ENCODE assay signal across 1 cellular context in genomic region chr4:5956285-5957021, GRCh38.
TF ChIP-seq lines count a peak whose summit lies in the region.

No MANE protein-coding gene starts in this region.

TF ChIP-seq in HEK293, 187 proteins besides CTCF, POLR2A, EP300 and RAD21 (continued from another document):
- TF ChIP-seq PRDM10 (tag by site-specific recombination; IDR thresholded peaks at IDR 0.05) (0 out of 2 replicates have a peak, but pooled peaks have one; percentile 15), ZNF560 (tag by site-specific recombination; IDR thresholded peaks at IDR 0.05; ENCODE audit: borderline replicate concordance) (no peak), ZNF362 (tag by site-specific recombination; IDR thresholded peaks at IDR 0.05) (no peak), ZNF791 (tag by site-specific recombination; IDR thresholded peaks at IDR 0.05) (no peak), ZIC2 (tag by site-specific recombination; IDR thresholded peaks at IDR 0.05) (peak; percentile 55)
